In the genomic region with DNA sequence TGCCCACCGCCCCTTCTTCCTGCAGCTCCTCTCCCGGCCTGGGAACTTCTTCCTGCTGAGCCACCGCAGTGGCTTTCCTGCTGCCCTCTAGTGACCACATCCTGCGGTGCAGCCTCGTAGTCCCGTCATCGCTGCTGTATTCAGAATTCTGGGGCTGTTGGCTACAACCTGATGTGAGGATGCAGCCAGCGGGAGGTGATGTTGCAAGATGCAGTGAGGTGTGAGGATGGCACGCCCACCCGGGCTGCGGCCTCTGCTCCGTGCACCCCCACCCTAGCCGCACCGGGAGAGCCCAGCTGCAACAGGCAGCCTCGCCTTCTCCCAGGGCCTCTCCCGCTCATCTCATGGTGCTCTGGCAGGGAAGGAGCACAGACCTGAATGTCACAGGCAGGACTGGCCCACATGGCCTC, we compare ENCODE assay signal across 8 cellular contexts.
DNase-seq lines count a peak whose midpoint lies in the region; ATAC-seq and TF ChIP-seq lines count a peak whose summit lies in the region.

No MANE protein-coding gene starts in this region.

- DNase-seq in NCI-H82 treated with DMSO at 0.1 percent for 48 hours (lab: John Stamatoyannopoulos, UW; ENCODE audit: unreplicated experiment) (peak; percentile 46), epidermal melanocyte (ENCODE audit: insufficient read length, low spot score) (peak; percentile 89), middle frontal gyrus (ENCODE audit: extremely low spot score, low spot score) (peak; percentile 61)
- peak; percentile 12 for DNase-seq in activated CD8-positive, alpha-beta memory T cell treated with anti-CD3 and anti-CD28 coated beads, Interleukin-2, amount 50 U/mL, for 24 hours (ENCODE audit: extremely low read depth)
- DNase-seq in stimulated activated CD8-positive, alpha-beta memory T cell treated with anti-CD3 and anti-CD28 coated beads, Interleukin-4, amount 100 ng/mL, for 48 hours = peak; percentile 85

- H3K9me3 ChIP-seq in DOHH2 (ENCODE audit: control insufficient read depth, insufficient read depth, low read length) = no peaks in the 10 kb centered on the region

- peak; percentile 58 for ATAC-seq in HG03175 (IDR thresholded peaks at IDR 0.05; ENCODE audit: unreplicated experiment)
- ATAC-seq in HG02763 (IDR thresholded peaks at IDR 0.05; ENCODE audit: unreplicated experiment) = no peak

- no peaks in the 10 kb centered on the region for H3K79me2 ChIP-seq in DOHH2 (ENCODE audit: control insufficient read depth, low read length)

- H3K36me3 ChIP-seq in DOHH2 (ENCODE audit: control insufficient read depth, low read length) = no peaks in the 10 kb centered on the region

- no peak overlapping the region for H3K27ac ChIP-seq in DOHH2 (ENCODE audit: low read depth, low read length)

- no peaks in the 10 kb centered on the region for H3F3A ChIP-seq in DOHH2 (ENCODE audit: control insufficient read depth, insufficient read depth)

- peaks cover 5% of the 10 kb centered on the region for H3K4me1 ChIP-seq in DOHH2 (ENCODE audit: control insufficient read depth, low read length)

- H3K4me2 ChIP-seq in DOHH2 (ENCODE audit: low read length) = peak overlapping the region; percentile 37; the same call in 1 of the 2 replicates

- H4K20me1 ChIP-seq in DOHH2 (ENCODE audit: control insufficient read depth, insufficient read depth, low read depth, low read length) = no peaks in the 10 kb centered on the region

- H3K9me2 ChIP-seq in DOHH2 (replicated peaks; ENCODE audit: control insufficient read depth, low read length) = no peaks in the 10 kb centered on the region

- no peak overlapping the region for H3K4me3 ChIP-seq in DOHH2 (ENCODE audit: low read length)

- no peaks in the 10 kb centered on the region; the same call in 1 of the 2 replicates for H3K27me3 ChIP-seq in DOHH2 (ENCODE audit: control insufficient read depth, low read length)

- TF ChIP-seq CTCF in DOHH2 (IDR thresholded peaks at IDR 0.05; ENCODE audit: low read depth, low read length, poor library complexity, severe bottlenecking) = peak; percentile 91

Comparison
In these comparisons a context has a peak if more than half of its experiments do, and no peak if none do; other contexts are left out.
1. DNase-seq: peak in every context shown above with its lines; median percentile 89 in epidermal melanocyte; 85 in stimulated activated CD8-positive, alpha-beta memory T cell treated with anti-CD3 and anti-CD28 coated beads, Interleukin-4, amount 100 ng/mL, for 48 hours; 61 in middle frontal gyrus; 46 in NCI-H82 treated with DMSO at 0.1 percent for 48 hours; 12 in activated CD8-positive, alpha-beta memory T cell treated with anti-CD3 and anti-CD28 coated beads, Interleukin-2, amount 50 U/mL, for 24 hours.